39 cellular contexts compared by ENCODE assay signal in genomic region chr3:140931-141330, GRCh38. TPM values are rescaled to one million over a fixed set of nuclear protein-coding genes. Genes with fewer than 3 reads are reported as not detected.
DNase-seq lines count a peak whose midpoint lies in the region; ATAC-seq, FAIRE-seq and TF ChIP-seq lines count a peak whose summit lies in the region.
"Had no signal": no experiment of that assay in that cellular context is flagged by ENCODE, and none has a peak within 500 bp of the region (broad histone marks: within the 10 kb centered on the region; RNA-seq: fewer than 3 reads in every experiment).

No MANE protein-coding gene starts in this region.

- CTCF ChIA-PET in H1 (lab: Charles Lee; ENCODE audit: partially characterized antibody) = no interaction called here

- WGBS in H1 (ENCODE audit: extremely low coverage in 1 of 2, insufficient coverage in 1 of 2, insufficient read length in 1 of 2, insufficient replicate concordance in 2 of 2, low coverage in 1 of 2, low lambda C conversion rate in 2 of 2, missing lambda C conversion rate in 1 of 2), 2 experiments = 82% methylated on average over 4 of the region's 4 CpGs; no CpG with 5 or more reads in 1 of the 2 experiments

- no peak overlapping the region for H3K4me2 ChIP-seq in H1 (ENCODE audit: insufficient read depth in 1 of 2, low read depth in 2 of 2, low read length in 2 of 2)
- H3K4me2 ChIP-seq: A549; BLaER1; BLaER1 treated with 17β-estradiol and CSF1 and Interleukin-3, amounts not matched to agents 10 nM and 100 nM had no signal

- no peaks in the 10 kb centered on the region for H3K27me3 ChIP-seq in HAP-1 (ENCODE audit: low read depth)
- H3K27me3 ChIP-seq in H1 (replicated peaks in 1 of 4; ENCODE audit: control insufficient read depth in 3 of 4, extremely low read depth in 1 of 4, insufficient read depth in 3 of 4, low read length in 3 of 4) = no peaks in the 10 kb centered on the region
- H3K27me3 ChIP-seq: BE2C; BLaER1; BLaER1 treated with 17β-estradiol and CSF1 and Interleukin-3, amounts not matched to agents 10 nM and 100 nM had no signal

- H2AFZ ChIP-seq in H1 (ENCODE audit: low read length) = no peak overlapping the region

- no peak overlapping the region for H2BK20ac ChIP-seq in H1 (ENCODE audit: low read length)

- POLR2A ChIA-PET in H1 (lab: Charles Lee; ENCODE audit: partially characterized antibody) = no interaction called here

- H3K27ac Mint-ChIP-seq in natural killer cell treated with Interleukin-12 subunit alpha and Interleukin-12 subunit beta and Interleukin-15 and Interleukin-18, amount 100 ng/mL, for 72 hours = no peak overlapping the region
- H3K27ac Mint-ChIP-seq: B cell; CD14-positive monocyte; CD4-positive, alpha-beta memory T cell; CD4-positive, alpha-beta T cell; CD4-positive, CD25-positive, alpha-beta regulatory T cell; CD8-positive, alpha-beta memory T cell; CD8-positive, alpha-beta T cell had no signal

- no peak overlapping the region for H4K91ac ChIP-seq in H1 (replicated peaks; ENCODE audit: insufficient read length, low read length)

- no peak overlapping the region for H3K9ac ChIP-seq in H1 (replicated peaks in 1 of 4; ENCODE audit: extremely low read depth in 1 of 4, low read depth in 3 of 4, low read length in 3 of 4)
- H3K9ac ChIP-seq: BLaER1; BLaER1 treated with 17β-estradiol and CSF1 and Interleukin-3, amounts not matched to agents 10 nM and 100 nM had no signal

- no peak overlapping the region for H3K4ac ChIP-seq in H1 (replicated peaks; ENCODE audit: insufficient read length, low read depth, low read length)

- H3K23ac ChIP-seq in H1 (ENCODE audit: insufficient read length) = no peak overlapping the region

- DNase-seq in HAP-1 (ENCODE audit: low spot score in 2 of 2) = peak; percentile 75 to 94
- DNase-seq in H1 (ENCODE audit: low read depth in 1 of 2, low spot score in 2 of 2) = no peak
- DNase-seq in activated T-cell treated with anti-CD3 and anti-CD28 coated beads, Interleukin-2, amount 50 U/mL, for 4 hours = no peak
- no peak for DNase-seq in natural killer cell treated with Interleukin-12 subunit alpha and Interleukin-12 subunit beta and Interleukin-15 and Interleukin-18, amount 100 ng/mL, for 72 hours (ENCODE audit: low spot score)
- no peak for DNase-seq in NCI-H2107 (lab: John Stamatoyannopoulos, UW)
- DNase-seq: 8988T; ACHN; AML-193; BE2C; C1 segment of cervical spinal cord; Caco-2; Calu3; CD4-positive, alpha-beta memory T cell; CD4-positive, alpha-beta T cell; CD4-positive, CD25-positive, alpha-beta regulatory T cell; CD8-positive, alpha-beta memory T cell; CD8-positive, alpha-beta T cell; COR-L47; DMS 273 treated with DMSO at 0.1 percent for 48 hours; DMS153; DMS53; DMS79; DMS79 treated with DMSO at 0.1 percent for 48 hours; DND-41; EL had no signal

- H3K56ac ChIP-seq in H1 (replicated peaks; ENCODE audit: insufficient read length, low read depth, low read length) = no peak overlapping the region

- H3K36me3 ChIP-seq in HAP-1 (replicated peaks) (no peaks in the 10 kb centered on the region), H1 (ENCODE audit: control insufficient read depth in 2 of 4, insufficient read depth in 4 of 4, low read length in 3 of 4) (no peaks in the 10 kb centered on the region)
- H3K36me3 ChIP-seq: BE2C; BLaER1; BLaER1 treated with 17β-estradiol and CSF1 and Interleukin-3, amounts not matched to agents 10 nM and 100 nM had no signal

- in situ Hi-C loops in HAP-1 (cut with MboI; ENCODE audit: low sequenced_read_pairs) = no loop called here

- H3K79me2 ChIP-seq in H1 (ENCODE audit: control insufficient read depth in 1 of 2, insufficient read depth in 2 of 2, low read length in 2 of 2) = no peaks in the 10 kb centered on the region

- H3K9me3 Mint-ChIP-seq in activated T-cell treated with anti-CD3 and anti-CD28 coated beads, Interleukin-2, amount 50 U/mL, for 4 hours = peaks cover 4% of the 10 kb centered on the region
- peaks cover 14% of the 10 kb centered on the region for H3K9me3 Mint-ChIP-seq in natural killer cell treated with Interleukin-12 subunit alpha and Interleukin-12 subunit beta and Interleukin-15 and Interleukin-18, amount 100 ng/mL, for 72 hours
- H3K9me3 Mint-ChIP-seq: CD4-positive, alpha-beta T cell; CD8-positive, alpha-beta T cell had no signal

- H3K4me3 ChIP-seq in HAP-1 (no peak overlapping the region), H1 (ENCODE audit: extremely low read depth in 1 of 4, insufficient read depth in 2 of 4, low read depth in 3 of 4, low read length in 4 of 4) (no peak overlapping the region)
- H3K4me3 ChIP-seq: A549; BLaER1; BLaER1 treated with 17β-estradiol and CSF1 and Interleukin-3, amounts not matched to agents 10 nM and 100 nM had no signal

- H4K5ac ChIP-seq in H1 (ENCODE audit: insufficient read length, low read depth, low read length) = no peak overlapping the region

- H3K23me2 ChIP-seq in H1 (ENCODE audit: low read depth, low read length) = no peaks in the 10 kb centered on the region

- H4K8ac ChIP-seq in H1 (ENCODE audit: extremely low read depth, insufficient read depth, low read length) = no peak overlapping the region

- H2BK120ac ChIP-seq in H1 (replicated peaks; ENCODE audit: low read depth, low read length) = no peak overlapping the region

- no peak for TF ChIP-seq RAD21 in H1 (IDR thresholded peaks at IDR 0.05 in 1 of 2, conservative IDR thresholded peaks at IDR 0.05 in 1 of 2; ENCODE audit: low read depth in 2 of 2, low read length in 2 of 2)

- H2AK5ac ChIP-seq in H1 (ENCODE audit: low read depth, low read length) = no peak overlapping the region

- no peak overlapping the region for H2BK12ac ChIP-seq in H1 (ENCODE audit: low read depth, low read length)

- H3K27ac ChIP-seq in VCaP = peak overlapping the region; percentile 18; the same call in 1 of the 2 replicates
- no peak overlapping the region for H3K27ac ChIP-seq in H1 (ENCODE audit: low read depth, low read length)
- H3K27ac ChIP-seq: 22Rv1; A549; BLaER1; BLaER1 treated with 17β-estradiol and CSF1 and Interleukin-3, amounts not matched to agents 10 nM and 100 nM; C4-2B had no signal

- FAIRE-seq in H1 (lab: Jason Lieb, UNC) = peak; percentile 7
- FAIRE-seq: A204.1, A549, D721Med had no signal

- no peaks in the 10 kb centered on the region for H4K20me1 ChIP-seq in H1 (replicated peaks in 1 of 2; ENCODE audit: control insufficient read depth in 1 of 2, insufficient read depth in 2 of 2, low read length in 2 of 2)
- H4K20me1 ChIP-seq: BLaER1; BLaER1 treated with 17β-estradiol and CSF1 and Interleukin-3, amounts not matched to agents 10 nM and 100 nM had no signal

- TF ChIP-seq POLR2A in H1 (IDR thresholded peaks at IDR 0.05; ENCODE audit: control extremely low read depth in 1 of 2, low read depth in 2 of 2, low read length in 2 of 2) = no peak

- no peak for TF ChIP-seq EP300 in H1 (IDR thresholded peaks at IDR 0.05; ENCODE audit: borderline replicate concordance in 1 of 2, low read depth in 2 of 2, low read length in 2 of 2)

- no peak overlapping the region for H2BK15ac ChIP-seq in H1 (ENCODE audit: low read length)

- peaks cover 36% of the 10 kb centered on the region for H3K4me1 ChIP-seq in HAP-1
- peaks cover 0 to 3% (median 0%) of the 10 kb centered on the region in 4 experiments; a peak in 1 of 7 replicates for H3K4me1 ChIP-seq in H1 (replicated peaks in 1 of 4; ENCODE audit: control insufficient read depth in 3 of 4, insufficient read depth in 4 of 4, low read length in 3 of 4)
- H3K4me1 ChIP-seq: A549; BE2C; BLaER1; BLaER1 treated with 17β-estradiol and CSF1 and Interleukin-3, amounts not matched to agents 10 nM and 100 nM; Caco-2 had no signal

- H3K79me1 ChIP-seq in H1 (ENCODE audit: low read depth, low read length) = no peaks in the 10 kb centered on the region

- H3K9me3 ChIP-seq in HAP-1 (no peaks in the 10 kb centered on the region), H1 (ENCODE audit: insufficient read depth in 2 of 2, low read depth in 1 of 2, low read length in 1 of 2) (no peaks in the 10 kb centered on the region)
- H3K9me3 ChIP-seq: A549; BE2C; BLaER1; BLaER1 treated with 17β-estradiol and CSF1 and Interleukin-3, amounts not matched to agents 10 nM and 100 nM; Caco-2 had no signal

- no peak overlapping the region for H2BK5ac ChIP-seq in H1 (ENCODE audit: low read depth, low read length)

- H3K27me3 Mint-ChIP-seq in activated T-cell treated with anti-CD3 and anti-CD28 coated beads, Interleukin-2, amount 50 U/mL, for 4 hours (ENCODE audit: low read depth) = peaks cover 1% of the 10 kb centered on the region
- no peaks in the 10 kb centered on the region for H3K27me3 Mint-ChIP-seq in natural killer cell treated with Interleukin-12 subunit alpha and Interleukin-12 subunit beta and Interleukin-15 and Interleukin-18, amount 100 ng/mL, for 72 hours
- H3K27me3 Mint-ChIP-seq: CD4-positive, alpha-beta memory T cell; CD4-positive, CD25-positive, alpha-beta regulatory T cell; CD8-positive, alpha-beta memory T cell had no signal

- H3K36me3 Mint-ChIP-seq in activated T-cell treated with anti-CD3 and anti-CD28 coated beads, Interleukin-2, amount 50 U/mL, for 4 hours (ENCODE audit: insufficient read depth) = no peaks in the 10 kb centered on the region
- H3K36me3 Mint-ChIP-seq in natural killer cell treated with Interleukin-12 subunit alpha and Interleukin-12 subunit beta and Interleukin-15 and Interleukin-18, amount 100 ng/mL, for 72 hours = no peaks in the 10 kb centered on the region
- H3K36me3 Mint-ChIP-seq: CD14-positive monocyte; CD4-positive, alpha-beta memory T cell; CD4-positive, CD25-positive, alpha-beta regulatory T cell; CD8-positive, alpha-beta memory T cell; CD8-positive, alpha-beta T cell had no signal

- TF ChIP-seq CTCF in VCaP (conservative IDR thresholded peaks at IDR 0.05) (no peak), H1 (IDR thresholded peaks at IDR 0.05; ENCODE audit: control extremely low read depth in 1 of 3, insufficient read depth in 1 of 3, low read depth in 1 of 3, low read length in 3 of 3) (no peak)

- H3K14ac ChIP-seq in H1 (ENCODE audit: insufficient read length) = no peak overlapping the region

- no peaks in the 10 kb centered on the region for H3K4me1 Mint-ChIP-seq in activated T-cell treated with anti-CD3 and anti-CD28 coated beads, Interleukin-2, amount 50 U/mL, for 4 hours (ENCODE audit: low read depth)
- no peaks in the 10 kb centered on the region for H3K4me1 Mint-ChIP-seq in natural killer cell treated with Interleukin-12 subunit alpha and Interleukin-12 subunit beta and Interleukin-15 and Interleukin-18, amount 100 ng/mL, for 72 hours (ENCODE audit: low read depth in 2 of 2)
- H3K4me1 Mint-ChIP-seq: B cell; CD14-positive monocyte; CD4-positive, CD25-positive, alpha-beta regulatory T cell; CD8-positive, alpha-beta memory T cell had no signal

- H3K18ac ChIP-seq in H1 (ENCODE audit: extremely low read depth, low read length) = no peak overlapping the region

- ATAC-seq in activated T-cell treated with anti-CD3 and anti-CD28 coated beads, Interleukin-2, amount 50 U/mL, for 4 hours = no peak
- ATAC-seq in natural killer cell treated with Interleukin-12 subunit alpha and Interleukin-12 subunit beta and Interleukin-15 and Interleukin-18, amount 100 ng/mL, for 72 hours = no peak
- ATAC-seq: A549; CD8-positive, alpha-beta T cell had no signal

- H3K4me3 Mint-ChIP-seq in activated T-cell treated with anti-CD3 and anti-CD28 coated beads, Interleukin-2, amount 50 U/mL, for 4 hours = no peak overlapping the region
- no peak overlapping the region for H3K4me3 Mint-ChIP-seq in natural killer cell treated with Interleukin-12 subunit alpha and Interleukin-12 subunit beta and Interleukin-15 and Interleukin-18, amount 100 ng/mL, for 72 hours
- H3K4me3 Mint-ChIP-seq: B cell; CD14-positive monocyte; CD4-positive, alpha-beta memory T cell; CD4-positive, alpha-beta T cell; CD4-positive, CD25-positive, alpha-beta regulatory T cell; CD8-positive, alpha-beta memory T cell; CD8-positive, alpha-beta T cell had no signal

RNA-seq across cellular contexts. Expression of gene CHL1, which starts 55.6 kb away (rescaled TPM):
- total RNA-seq in H1 (2021; fragmentation: NEBNext Ultra II Directional; extraction: Animal tissue kit (Norgen Biotek cat#: 25700)) = 0.33 and 0.99 TPM in 2 replicates
- 0.03 and 0.05 TPM in 2 replicates for polyA plus RNA-seq in H1 (2011; rRNA removed)
- polyA plus RNA-seq in H1 (2011; cell fraction: cytosol; rRNA removed) = 0.08 TPM
- 0.29 TPM for polyA plus RNA-seq in H1 (2011; cell fraction: nucleus; rRNA removed)
- 0.05 to 0.25 TPM (median 0.18 TPM) in 4 replicates for polyA plus RNA-seq in H1 (2012, experiment 1 of 2)
- polyA plus RNA-seq in H1 (2012, experiment 2 of 2) = not detected
- polyA plus RNA-seq in H1 (2013, experiment 1 of 2) = 0.91 TPM
- polyA plus RNA-seq in H1 (2013, experiment 2 of 2) = 1.3 TPM
- polyA minus RNA-seq in H1 (2011; rRNA and poly(A)+ RNA removed) = 0.25 and 0.29 TPM in 2 replicates
- polyA minus RNA-seq in H1 (2011; cell fraction: cytosol; rRNA and poly(A)+ RNA removed) = not detected
- polyA minus RNA-seq in H1 (2011; cell fraction: nucleus; rRNA and poly(A)+ RNA removed) = 1.1 TPM
- under 1 TPM in 1 of 3 donors, not detected in 2; 0.25 TPM for total RNA-seq in activated T-cell treated with anti-CD3 and anti-CD28 coated beads, Interleukin-2, amount 50 U/mL, for 4 hours
- not detected for total RNA-seq in natural killer cell treated with Interleukin-12 subunit alpha and Interleukin-12 subunit beta and Interleukin-15 and Interleukin-18, amount 100 ng/mL, for 72 hours
- total RNA-seq: A172; A673; Caco-2; CD4-positive, alpha-beta memory T cell; CD4-positive, alpha-beta T cell; CD4-positive, CD25-positive, alpha-beta regulatory T cell; CD8-positive, alpha-beta memory T cell; CD8-positive, alpha-beta T cell; Daoy had no signal
- polyA plus RNA-seq: BJ; CD14-positive monocyte; CD4-positive, alpha-beta memory T cell; CD4-positive, CD25-positive, alpha-beta regulatory T cell; CD8-positive, alpha-beta memory T cell had no signal

Comparison
In these comparisons a context has a peak if more than half of its experiments do, and no peak if none do; other contexts are left out.
1. DNase-seq: peak in HAP-1 (2 of 2); none in H1 (0 of 2), activated T-cell treated with anti-CD3 and anti-CD28 coated beads, Interleukin-2, amount 50 U/mL, for 4 hours (single experiment), natural killer cell treated with Interleukin-12 subunit alpha and Interleukin-12 subunit beta and Interleukin-15 and Interleukin-18, amount 100 ng/mL, for 72 hours (single experiment) and NCI-H2107 (single experiment).